Comparison of ENCODE assay signal across 22 cellular contexts in the genomic region with DNA sequence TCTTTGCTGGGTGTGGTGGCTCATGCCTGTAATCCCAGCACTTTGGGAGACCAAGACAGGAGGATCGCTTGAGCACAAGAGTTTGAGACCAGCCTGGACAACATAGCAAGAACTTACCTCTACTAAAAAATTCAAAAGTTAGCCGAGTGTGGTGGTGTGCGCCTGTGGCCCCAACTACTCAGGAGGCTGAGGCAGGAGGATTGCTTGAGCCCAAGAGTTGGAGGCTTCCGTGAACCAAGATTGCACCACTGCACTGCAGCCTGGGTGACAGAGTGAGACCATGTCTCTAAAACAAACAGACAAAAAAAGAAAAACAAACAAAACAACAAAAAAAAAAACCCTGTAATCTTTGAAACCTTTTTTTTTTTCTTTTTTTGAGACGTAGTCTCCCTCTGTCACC.
A peak's percentile ranks its signal among the peaks of the same experiment; 100 is the strongest.
DNase-seq lines count a peak whose midpoint lies in the region; ATAC-seq and TF ChIP-seq lines count a peak whose summit lies in the region.
"Had no signal": no experiment of that assay in that cellular context is flagged by ENCODE, and none has a peak within 500 bp of the region (broad histone marks: within the 10 kb centered on the region; RNA-seq: fewer than 3 reads in every experiment).

No MANE protein-coding gene starts in this region.

- peak; percentile 21 for DNase-seq in esophagus muscularis mucosa (ENCODE audit: extremely low spot score)
- DNase-seq in islet precursor cell: peak; percentile 2
- DNase-seq in gastrocnemius medialis: no peak
- DNase-seq in effector CD8-positive, alpha-beta T cell (lab: John Stamatoyannopoulos, UW): no peak
- DNase-seq in activated T-cell treated with anti-CD3 and anti-CD28 coated beads, Interleukin-2, amount 50 U/mL, for 1 hour: no peak
- DNase-seq: 8988T; ACHN; BE2C; C1 segment of cervical spinal cord; CD4-positive, alpha-beta memory T cell; CD4-positive, CD25-positive, alpha-beta regulatory T cell; CD8-positive, alpha-beta memory T cell; COR-L47; DMS 273 treated with DMSO at 0.1 percent for 48 hours; DMS153; DMS53; DMS79; DND-41; EL; GDM1 had no signal

- in situ Hi-C loops in gastrocnemius medialis (cut with MboI; ENCODE audit: low sequenced_read_pairs in 4 of 4): no loop called here

- H3K4me1 ChIP-seq in esophagus muscularis mucosa (peaks cover 0 to 4% (median 0%) of the 10 kb centered on the region in 4 donors), gastrocnemius medialis (peaks cover 13 to 16% of the 10 kb centered on the region in 2 donors)
- H3K4me1 ChIP-seq: BE2C had no signal

- no peak for TF ChIP-seq CTCF in esophagus muscularis mucosa (IDR thresholded peaks at IDR 0.05)
- no peak for TF ChIP-seq CTCF in gastrocnemius medialis (IDR thresholded peaks at IDR 0.05 in 4 of 5, conservative IDR thresholded peaks at IDR 0.05 in 1 of 5)

- no peaks in the 10 kb centered on the region for H3K9me3 ChIP-seq in esophagus muscularis mucosa
- no peaks in the 10 kb centered on the region for H3K9me3 ChIP-seq in gastrocnemius medialis
- H3K9me3 ChIP-seq: BE2C had no signal

- TF ChIP-seq EP300 in esophagus muscularis mucosa (IDR thresholded peaks at IDR 0.05): no peak

- intact Hi-C loops in esophagus muscularis mucosa (cut with DNase I): no loop called here
- intact Hi-C loops in gastrocnemius medialis (cut with DNase I; ENCODE audit: low total_unique reads): no loop called here

- no peak for TF ChIP-seq POLR2A in esophagus muscularis mucosa (IDR thresholded peaks at IDR 0.05; ENCODE audit: low read depth)
- no peak for TF ChIP-seq POLR2A in gastrocnemius medialis (IDR thresholded peaks at IDR 0.05)

- no peak overlapping the region for H3K27ac ChIP-seq in esophagus muscularis mucosa (replicated peaks in 1 of 4)
- H3K27ac ChIP-seq in gastrocnemius medialis: peak overlapping the region in 3 of 4 donors; percentile 41 to 45 (median 43)
- H3K27ac ChIP-seq: BLaER1 had no signal

- ATAC-seq in gastrocnemius medialis: no peak
- ATAC-seq: GM12878 had no signal

- H3K27me3 ChIP-seq in esophagus muscularis mucosa (no peaks in the 10 kb centered on the region), gastrocnemius medialis (no peaks in the 10 kb centered on the region)
- H3K27me3 ChIP-seq: BE2C, BLaER1 had no signal

- WGBS in esophagus muscularis mucosa: 96% methylated on average over 5 of the region's 5 CpGs

- no peak overlapping the region for H3K4me3 ChIP-seq in esophagus muscularis mucosa
- H3K4me3 ChIP-seq in gastrocnemius medialis: no peak overlapping the region
- H3K4me3 ChIP-seq: BLaER1, GM12878 had no signal

- H3K36me3 ChIP-seq in esophagus muscularis mucosa (peaks cover 0 to 10% (median 0%) of the 10 kb centered on the region in 4 donors), gastrocnemius medialis (peaks cover 0 to 25% of the 10 kb centered on the region in 2 donors)
- H3K36me3 ChIP-seq: BE2C had no signal

Comparison
In these comparisons a context has a peak if more than half of its experiments do, and no peak if none do; other contexts are left out.
1. DNase-seq: peak in esophagus muscularis mucosa (single experiment) and islet precursor cell (single experiment); none in gastrocnemius medialis (0 of 2), effector CD8-positive, alpha-beta T cell (single experiment) and activated T-cell treated with anti-CD3 and anti-CD28 coated beads, Interleukin-2, amount 50 U/mL, for 1 hour (single experiment).
2. H3K27ac ChIP-seq: peak in gastrocnemius medialis (3 of 4); none in esophagus muscularis mucosa (0 of 4).